9 cellular contexts compared by ENCODE assay signal in the genomic region with DNA sequence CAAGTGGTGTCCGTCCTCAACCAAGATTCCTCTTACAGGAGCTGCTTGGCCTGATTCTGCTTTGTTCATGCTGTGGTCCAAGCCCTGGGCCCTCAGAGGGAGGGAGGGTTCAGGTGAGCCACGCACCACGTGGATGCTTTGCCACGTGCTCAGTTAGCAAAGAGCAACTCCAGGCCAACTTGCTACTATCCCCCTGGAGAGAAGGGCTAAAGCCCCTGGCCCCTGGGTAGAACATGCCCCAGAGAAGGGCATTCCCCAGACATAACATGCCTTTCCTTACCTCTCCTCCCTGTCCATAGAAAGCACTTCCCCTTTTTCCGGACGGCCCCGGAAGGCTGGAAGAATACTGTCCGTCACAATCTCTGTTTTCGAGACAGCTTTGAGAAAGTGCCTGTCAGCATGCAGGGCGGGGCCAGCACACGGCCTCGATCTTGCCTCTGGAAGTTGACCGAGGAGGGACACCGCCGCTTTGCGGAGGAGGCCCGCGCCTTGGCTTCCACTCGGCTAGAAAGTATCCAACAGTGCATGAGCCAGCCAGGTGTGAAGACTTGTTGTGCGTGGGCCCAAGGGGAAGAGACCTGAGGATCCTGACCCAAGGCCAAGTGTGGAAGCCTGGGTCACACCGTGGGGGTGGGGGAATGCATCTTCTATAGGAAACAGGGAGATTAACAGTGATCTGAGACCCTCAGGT. TPM values are rescaled to one million over a fixed set of nuclear protein-coding genes. Genes with fewer than 3 reads are reported as not detected.
A peak's percentile ranks its signal among the peaks of the same experiment; 100 is the strongest.
DNase-seq lines count a peak whose midpoint lies in the region; ATAC-seq and TF ChIP-seq lines count a peak whose summit lies in the region.
"Had no signal": no experiment of that assay in that cellular context is flagged by ENCODE, and none has a peak within 500 bp of the region (broad histone marks: within the 10 kb centered on the region; RNA-seq: fewer than 3 reads in every experiment).

No MANE protein-coding gene starts in this region.

- POLR2A ChIA-PET in A673 (lab: Charles Lee; ENCODE audit: low non-redundant PET): no interaction called here

- no peaks in the 10 kb centered on the region for H4K20me1 ChIP-seq in GM23338 (replicated peaks; ENCODE audit: insufficient read depth)

- H3K27me3 Mint-ChIP-seq in GM23338 (ENCODE audit: insufficient read depth, low read depth, poor library complexity): peaks cover 16% of the 10 kb centered on the region
- H3K27me3 Mint-ChIP-seq in endodermal cell (ENCODE audit: insufficient read depth): peaks cover 7% of the 10 kb centered on the region
- H3K27me3 Mint-ChIP-seq in nephron progenitor cell (ENCODE audit: low read depth, poor library complexity): peaks cover 13% of the 10 kb centered on the region

- H3K4me1 ChIP-seq in GM23338 (ENCODE audit: insufficient read depth) (peaks cover 16% of the 10 kb centered on the region), endodermal cell (ENCODE audit: control insufficient read depth, insufficient read depth, low read length) (no peaks in the 10 kb centered on the region), A673 (ENCODE audit: insufficient read depth, low read length, poor library complexity, severe bottlenecking) (peaks cover 7% of the 10 kb centered on the region)
- H3K4me1 ChIP-seq: HAP-1 had no signal

- H3F3A ChIP-seq in GM23338 (replicated peaks; ENCODE audit: low read depth): peaks cover 9% of the 10 kb centered on the region; the same call in 1 of the 2 replicates

- H3K9me3 Mint-ChIP-seq in GM23338 (no peaks in the 10 kb centered on the region), endodermal cell (no peaks in the 10 kb centered on the region), nephron progenitor cell (no peaks in the 10 kb centered on the region)
- H3K9me3 Mint-ChIP-seq: stimulated activated effector memory CD8-positive, alpha-beta T cell treated with anti-CD3 and anti-CD28 coated beads, Interleukin-12 subunit alpha, Interleukin-12 subunit beta, amount 100 ng/mL, for 72 hours had no signal

- intact Hi-C loops in A673 (cut with micrococcal nuclease; ENCODE audit: unreplicated experiment): no loop called here

- peak in 1 of 2 experiments; percentile 26; a peak in 1 of 4 replicates for TF ChIP-seq CTCF in GM23338 (conservative IDR thresholded peaks at IDR 0.05; ENCODE audit: low read depth in 2 of 2)
- TF ChIP-seq CTCF in endodermal cell (conservative IDR thresholded peaks at IDR 0.05): no peak
- no peak for TF ChIP-seq CTCF in nephron progenitor cell (IDR thresholded peaks at IDR 0.05)
- no peak for TF ChIP-seq CTCF in A673 (conservative IDR thresholded peaks at IDR 0.05; ENCODE audit: low read depth, low read length)

- H3K36me3 ChIP-seq in GM23338 (ENCODE audit: insufficient read depth): no peaks in the 10 kb centered on the region
- H3K36me3 ChIP-seq in endodermal cell (ENCODE audit: control insufficient read depth, insufficient read depth, low read length): no peaks in the 10 kb centered on the region
- no peaks in the 10 kb centered on the region for H3K36me3 ChIP-seq in A673 (ENCODE audit: insufficient read depth, low read length, poor library complexity, severe bottlenecking)
- H3K36me3 ChIP-seq: HAP-1 had no signal

- BruUV-seq in A673 (replicated peaks; lab: Mats Ljungman, UMichigan): no TSS peak

- H3K27ac ChIP-seq in GM23338 (ENCODE audit: low read depth): no peak overlapping the region
- no peak overlapping the region for H3K27ac ChIP-seq in endodermal cell (ENCODE audit: low read depth, low read length)
- H3K27ac ChIP-seq in A673 (ENCODE audit: low read depth, low read length, poor library complexity, severe bottlenecking): no peak overlapping the region

- peak overlapping the region; percentile 43; the same call in 1 of the 3 replicates for H3K4me3 Mint-ChIP-seq in GM23338
- peak overlapping the region; percentile 34 for H3K4me3 Mint-ChIP-seq in endodermal cell
- H3K4me3 Mint-ChIP-seq in nephron progenitor cell: peak overlapping the region; percentile 23
- H3K4me3 Mint-ChIP-seq: stimulated activated effector memory CD8-positive, alpha-beta T cell treated with anti-CD3 and anti-CD28 coated beads, Interleukin-12 subunit alpha, Interleukin-12 subunit beta, amount 100 ng/mL, for 72 hours had no signal

- H3K4me3 ChIP-seq in GM23338 (peak overlapping the region; percentile 27; the same call in 1 of the 2 replicates), endodermal cell (ENCODE audit: low read length) (no peak overlapping the region), A673 (ENCODE audit: low read depth, low read length, poor library complexity, severe bottlenecking) (no peak overlapping the region)
- H3K4me3 ChIP-seq: HAP-1 had no signal

- H3K27ac Mint-ChIP-seq in GM23338: no peak overlapping the region
- no peak overlapping the region for H3K27ac Mint-ChIP-seq in endodermal cell
- no peak overlapping the region for H3K27ac Mint-ChIP-seq in nephron progenitor cell
- H3K27ac Mint-ChIP-seq: stimulated activated effector memory CD8-positive, alpha-beta T cell treated with anti-CD3 and anti-CD28 coated beads, Interleukin-12 subunit alpha, Interleukin-12 subunit beta, amount 100 ng/mL, for 72 hours had no signal

- H2AFZ ChIP-seq in GM23338: peak overlapping the region; percentile 89

- no peaks in the 10 kb centered on the region for H3K9me2 ChIP-seq in GM23338 (ENCODE audit: insufficient read depth)

- H3K4me2 ChIP-seq in GM23338: peak overlapping the region; percentile 73

- DNase-seq in GM23338 (ENCODE audit: low spot score) (peak; percentile 85), endodermal cell (peak; percentile 79), nephron progenitor cell (no peak), activated T-cell treated with anti-CD3 and anti-CD28 coated beads for 4 hours (no peak), A673 (ENCODE audit: low spot score) (no peak)
- DNase-seq: NCI-H2029 had no signal

- CTCF ChIA-PET in A673 (lab: Charles Lee): no interaction called here

- peaks cover 23% of the 10 kb centered on the region for H3K4me1 Mint-ChIP-seq in GM23338
- H3K4me1 Mint-ChIP-seq in endodermal cell: peaks cover 8% of the 10 kb centered on the region
- H3K4me1 Mint-ChIP-seq in nephron progenitor cell: peaks cover 30% of the 10 kb centered on the region
- H3K4me1 Mint-ChIP-seq: stimulated activated effector memory CD8-positive, alpha-beta T cell treated with anti-CD3 and anti-CD28 coated beads, Interleukin-12 subunit alpha, Interleukin-12 subunit beta, amount 100 ng/mL, for 72 hours had no signal

- H3K36me3 Mint-ChIP-seq in GM23338 (ENCODE audit: low read depth) (no peaks in the 10 kb centered on the region), endodermal cell (ENCODE audit: low read depth) (no peaks in the 10 kb centered on the region), nephron progenitor cell (ENCODE audit: low read depth) (no peaks in the 10 kb centered on the region)
- H3K36me3 Mint-ChIP-seq: stimulated activated effector memory CD8-positive, alpha-beta T cell treated with anti-CD3 and anti-CD28 coated beads, Interleukin-12 subunit alpha, Interleukin-12 subunit beta, amount 100 ng/mL, for 72 hours had no signal

- WGBS in endodermal cell (ENCODE audit: insufficient coverage in 1 of 2, insufficient read length in 1 of 2), 2 experiments: 63 to 70% methylated on average over 14 to 21 of the region's 21 CpGs

- no peaks in the 10 kb centered on the region for H3K79me2 ChIP-seq in GM23338 (replicated peaks; ENCODE audit: insufficient read depth)

- no peak overlapping the region for H3K9ac ChIP-seq in endodermal cell (ENCODE audit: extremely low read depth, low read length, poor library complexity, severe bottlenecking)

- H3K27me3 ChIP-seq in GM23338 (ENCODE audit: insufficient read depth) (peaks cover 5% of the 10 kb centered on the region; the same call in 1 of the 2 replicates), endodermal cell (ENCODE audit: control insufficient read depth, insufficient read depth, low read length, poor library complexity, severe bottlenecking) (no peaks in the 10 kb centered on the region), A673 (replicated peaks; ENCODE audit: insufficient read depth, low read depth, low read length, poor library complexity) (no peaks in the 10 kb centered on the region)

- no peaks in the 10 kb centered on the region for H3K9me3 ChIP-seq in endodermal cell (ENCODE audit: control insufficient read depth, low read length)
- H3K9me3 ChIP-seq in A673 (ENCODE audit: low read depth, low read length, poor library complexity, severe bottlenecking): no peaks in the 10 kb centered on the region
- H3K9me3 ChIP-seq: HAP-1 had no signal

- ATAC-seq in GM23338 (peak; percentile 80), GM19452 (IDR thresholded peaks at IDR 0.05; ENCODE audit: unreplicated experiment) (no peak)
- ATAC-seq: stimulated activated effector memory CD8-positive, alpha-beta T cell treated with anti-CD3 and anti-CD28 coated beads, Interleukin-12 subunit alpha, Interleukin-12 subunit beta, amount 100 ng/mL, for 72 hours had no signal

RNA-seq across cellular contexts. Expression of a gene that starts 8.8 kb away (rescaled TPM):
- not detected in 2 replicates for total RNA-seq in GM23338 (2014; rRNA removed; shearing (Covaris generic))
- not detected in 2 replicates for polyA plus RNA-seq in GM23338 (2016; fragmentation: Nextera tagmentation; extraction: Ambion mirVana)
- total RNA-seq in endodermal cell: not detected
- polyA plus RNA-seq in endodermal cell (2013, experiment 1 of 2): not detected
- polyA plus RNA-seq in endodermal cell (2013, experiment 2 of 2): not detected
- total RNA-seq in A673 (2021): not detected in 2 replicates

RNA-seq across cellular contexts. Expression of a gene that starts 17.6 kb away (rescaled TPM):
- total RNA-seq in GM23338 (2014; rRNA removed; shearing (Covaris generic)): 34.3 and 34.5 TPM in 2 replicates
- polyA plus RNA-seq in GM23338 (2016; fragmentation: Nextera tagmentation; extraction: Ambion mirVana): 31.7 and 33.4 TPM in 2 replicates
- total RNA-seq in endodermal cell (10 to 100 TPM; 38.7 to 43.3 TPM), A673 (2021) (56.7 and 57.4 TPM in 2 replicates)
- 17.1 TPM for polyA plus RNA-seq in endodermal cell (2013, experiment 1 of 2)
- 18.8 TPM for polyA plus RNA-seq in endodermal cell (2013, experiment 2 of 2)

RNA-seq across cellular contexts. Expression of a gene that starts 24.2 kb away (rescaled TPM):
- total RNA-seq in GM23338 (2014; rRNA removed; shearing (Covaris generic)): not detected in 2 replicates
- polyA plus RNA-seq in GM23338 (2016; fragmentation: Nextera tagmentation; extraction: Ambion mirVana): 0.74 and 1.4 TPM in 2 replicates
- total RNA-seq in endodermal cell (under 1 TPM in 1 of 2 donors, not detected in 1; 0.38 TPM), A673 (2021) (not detected in 2 replicates)
- 0.36 TPM for polyA plus RNA-seq in endodermal cell (2013, experiment 1 of 2)
- polyA plus RNA-seq in endodermal cell (2013, experiment 2 of 2): 0.54 TPM

RNA-seq across cellular contexts. Expression of a gene that starts 37.8 kb away (rescaled TPM):
- 1,462 and 1,965 TPM in 2 replicates for total RNA-seq in GM23338 (2014; rRNA removed; shearing (Covaris generic))
- polyA plus RNA-seq in GM23338 (2016; fragmentation: Nextera tagmentation; extraction: Ambion mirVana): 3,622 and 3,632 TPM in 2 replicates
- total RNA-seq in endodermal cell: 1,000 to 10,000 TPM; 1,289 to 1,299 TPM
- 1,099 TPM for polyA plus RNA-seq in endodermal cell (2013, experiment 1 of 2)
- 1,071 TPM for polyA plus RNA-seq in endodermal cell (2013, experiment 2 of 2)
- 1,091 and 1,176 TPM in 2 replicates for total RNA-seq in A673 (2021)

RNA-seq across cellular contexts. Expression of a gene that starts 38.2 kb away (rescaled TPM):
- 79.9 and 97.2 TPM in 2 replicates for total RNA-seq in GM23338 (2014; rRNA removed; shearing (Covaris generic))
- 118 and 142 TPM in 2 replicates for polyA plus RNA-seq in GM23338 (2016; fragmentation: Nextera tagmentation; extraction: Ambion mirVana)
- total RNA-seq in endodermal cell: 10 to 100 TPM; 60.0 to 66.8 TPM
- 78.9 TPM for polyA plus RNA-seq in endodermal cell (2013, experiment 1 of 2)
- polyA plus RNA-seq in endodermal cell (2013, experiment 2 of 2): 77.1 TPM
- 73.0 and 81.2 TPM in 2 replicates for total RNA-seq in A673 (2021)

Comparison
In these comparisons a context has a peak if more than half of its experiments do, and no peak if none do; other contexts are left out.
1. DNase-seq: peak in GM23338 (single experiment) and endodermal cell (single experiment); none in nephron progenitor cell (single experiment), activated T-cell treated with anti-CD3 and anti-CD28 coated beads for 4 hours (single experiment) and A673 (single experiment).
2. Peak in every context shown above with its lines, with median percentiles within 50 percentile points of each other: H3K4me3 Mint-ChIP-seq.